22 cellular contexts compared by ENCODE assay signal in genomic region chr14:89146291-89146690, GRCh38.
"Had no signal": no experiment of that assay in that cellular context is flagged by ENCODE, and none has a peak within 500 bp of the region (broad histone marks: within the 10 kb centered on the region; RNA-seq: fewer than 3 reads in every experiment).

No MANE protein-coding gene starts in this region.

- H3K4me3 ChIP-seq: coronary artery, gastrocnemius medialis, heart left ventricle, lower lobe of right lung, mucosa of descending colon, right atrium auricular region, upper lobe of left lung had no signal

- ATAC-seq: activated T-cell treated with anti-CD3 and anti-CD28 coated beads, Interleukin-2, amount 50 U/mL, for 72 hours; gastrocnemius medialis; heart left ventricle; lower lobe of right lung; mucosa of descending colon; stimulated activated naive CD8-positive, alpha-beta T cell treated with anti-CD3 and anti-CD28 coated beads, Interleukin-15, Interleukin-2, amounts not matched to agents 100 U/mL and 50 U/mL, for 24 hours had no signal

- H3K4me3 Mint-ChIP-seq: activated CD4-positive, alpha-beta memory T cell treated with anti-CD3 and anti-CD28 coated beads, Interleukin-2, amount 10 ng/mL, durations not matched to agents 7 days and 5 days; activated naive CD4-positive, alpha-beta T cell treated with anti-CD3 and anti-CD28 coated beads for 36 hours; activated naive CD8-positive, alpha-beta T cell treated with anti-CD3 and anti-CD28 coated beads, Interleukin-2, amount 10 ng/mL, durations not matched to agents 7 days and 5 days; activated T-cell treated with anti-CD3 and anti-CD28 coated beads, Interleukin-2, amount 50 U/mL, for 72 hours; nephron progenitor cell had no signal

- H3K27me3 ChIP-seq: gastrocnemius medialis, heart left ventricle, right atrium auricular region, upper lobe of left lung had no signal

- H3K4me1 ChIP-seq: heart left ventricle, lower lobe of right lung, right atrium auricular region, upper lobe of left lung had no signal

- H3K36me3 ChIP-seq: gastrocnemius medialis, heart left ventricle, lower lobe of right lung, right atrium auricular region, upper lobe of left lung had no signal

- H3K36me3 Mint-ChIP-seq: activated naive CD8-positive, alpha-beta T cell treated with anti-CD3 and anti-CD28 coated beads, Interleukin-2, amount 10 ng/mL, durations not matched to agents 7 days and 5 days had no signal

- DNase-seq: activated CD4-positive, alpha-beta memory T cell treated with anti-CD3 and anti-CD28 coated beads, Interleukin-2, amount 10 ng/mL, durations not matched to agents 7 days and 5 days; activated CD4-positive, alpha-beta T cell treated with anti-CD3 and anti-CD28 coated beads for 48 hours; activated effector memory CD4-positive, alpha-beta T cell treated with Interleukin-2 at 50 U/mL for 16 hours; activated naive CD4-positive, alpha-beta T cell treated with anti-CD3 and anti-CD28 coated beads for 36 hours; activated naive CD8-positive, alpha-beta T cell treated with anti-CD3 and anti-CD28 coated beads, Interleukin-2, amount 10 ng/mL, durations not matched to agents 7 days and 5 days; activated T-cell treated with anti-CD3 and anti-CD28 coated beads, Interleukin-2, amount 50 U/mL, for 72 hours; amygdala; cerebellar nuclear complex; gastrocnemius medialis; heart left ventricle; lower lobe of right lung; mesendoderm; mucosa of descending colon; nephron progenitor cell; stimulated activated CD4-positive, alpha-beta T cell treated with anti-CD3 and anti-CD28 coated beads, Interleukin-4, amount 100 ng/mL, for 24 hours; stimulated activated naive CD8-positive, alpha-beta T cell treated with anti-CD3 and anti-CD28 coated beads, Interleukin-15, Interleukin-2, amounts not matched to agents 100 U/mL and 50 U/mL, for 24 hours; T-helper 2 cell; upper lobe of left lung had no signal

- H3K9me3 ChIP-seq: gastrocnemius medialis, lower lobe of right lung, mucosa of descending colon, right atrium auricular region, upper lobe of left lung had no signal

- H3K9me3 Mint-ChIP-seq: activated CD4-positive, alpha-beta memory T cell treated with anti-CD3 and anti-CD28 coated beads, Interleukin-2, amount 10 ng/mL, durations not matched to agents 7 days and 5 days; activated naive CD4-positive, alpha-beta T cell treated with anti-CD3 and anti-CD28 coated beads for 36 hours; activated naive CD8-positive, alpha-beta T cell treated with anti-CD3 and anti-CD28 coated beads, Interleukin-2, amount 10 ng/mL, durations not matched to agents 7 days and 5 days; activated T-cell treated with anti-CD3 and anti-CD28 coated beads, Interleukin-2, amount 50 U/mL, for 72 hours had no signal

- H3K27ac Mint-ChIP-seq: activated CD4-positive, alpha-beta memory T cell treated with anti-CD3 and anti-CD28 coated beads, Interleukin-2, amount 10 ng/mL, durations not matched to agents 7 days and 5 days; activated naive CD4-positive, alpha-beta T cell treated with anti-CD3 and anti-CD28 coated beads for 36 hours; activated naive CD8-positive, alpha-beta T cell treated with anti-CD3 and anti-CD28 coated beads, Interleukin-2, amount 10 ng/mL, durations not matched to agents 7 days and 5 days; activated T-cell treated with anti-CD3 and anti-CD28 coated beads, Interleukin-2, amount 50 U/mL, for 72 hours; nephron progenitor cell; progenitor cell of endocrine pancreas had no signal

- H3K4me1 Mint-ChIP-seq: activated CD4-positive, alpha-beta memory T cell treated with anti-CD3 and anti-CD28 coated beads, Interleukin-2, amount 10 ng/mL, durations not matched to agents 7 days and 5 days; activated naive CD8-positive, alpha-beta T cell treated with anti-CD3 and anti-CD28 coated beads, Interleukin-2, amount 10 ng/mL, durations not matched to agents 7 days and 5 days; nephron progenitor cell had no signal

- H3K27ac ChIP-seq: coronary artery, epithelial cell of prostate, gastrocnemius medialis, heart left ventricle, lower lobe of right lung, right atrium auricular region, upper lobe of left lung had no signal
